In genomic region chr20:48864738-48865318, GRCh38 we compare ENCODE assay signal across 20 cellular contexts. TPM values are rescaled to one million over a fixed set of nuclear protein-coding genes. Genes with fewer than 3 reads are reported as not detected.
A peak's percentile ranks its signal among the peaks of the same experiment; 100 is the strongest.
DNase-seq lines count a peak whose midpoint lies in the region; ATAC-seq and TF ChIP-seq lines count a peak whose summit lies in the region.
"Had no signal": no experiment of that assay in that cellular context is flagged by ENCODE, and none has a peak within 500 bp of the region (broad histone marks: within the 10 kb centered on the region; RNA-seq: fewer than 3 reads in every experiment).

No MANE protein-coding gene starts in this region.

- TF ChIP-seq CTCF in GM23338 (conservative IDR thresholded peaks at IDR 0.05; ENCODE audit: low read depth in 2 of 2) (no peak), PC-3 (conservative IDR thresholded peaks at IDR 0.05; ENCODE audit: low read depth, low read length) (no peak)

- H3F3A ChIP-seq in GM23338 (replicated peaks; ENCODE audit: low read depth) (no peaks in the 10 kb centered on the region), PC-3 (ENCODE audit: low read length, unreplicated experiment) (no peaks in the 10 kb centered on the region)

- H3K27ac ChIP-seq in GM23338 (ENCODE audit: low read depth) (no peak overlapping the region), PC-3 (ENCODE audit: low read length) (no peak overlapping the region)
- H3K27ac ChIP-seq: KMS-11 had no signal

- no peaks in the 10 kb centered on the region; the same call in 2 of the 3 replicates for H3K9me3 Mint-ChIP-seq in GM23338
- H3K9me3 Mint-ChIP-seq: CD8-positive, alpha-beta memory T cell; HFFc6 had no signal

- no peaks in the 10 kb centered on the region for H3K36me3 ChIP-seq in GM23338 (ENCODE audit: insufficient read depth)
- no peaks in the 10 kb centered on the region for H3K36me3 ChIP-seq in PC-3 (ENCODE audit: low read depth, low read length)
- H3K36me3 ChIP-seq: BE2C had no signal

- H3K27me3 ChIP-seq in GM23338 (ENCODE audit: insufficient read depth) (no peaks in the 10 kb centered on the region), PC-3 (ENCODE audit: low read length) (no peaks in the 10 kb centered on the region)
- H3K27me3 ChIP-seq: BE2C had no signal

- no peaks in the 10 kb centered on the region for H3K9me3 ChIP-seq in PC-3 (ENCODE audit: low read length)
- no peaks in the 10 kb centered on the region for H3K9me3 ChIP-seq in T-helper 17 cell (ENCODE audit: control insufficient read depth, low read length, poor library complexity, severe bottlenecking)
- H3K9me3 ChIP-seq: BE2C had no signal

- DNase-seq in GM23338 (ENCODE audit: low spot score) (no peak), PC-3 (no peak), myocyte (ENCODE audit: low read depth) (peak; percentile 78), T-helper 17 cell (no peak), AML-193 (lab: John Stamatoyannopoulos, UW) (no peak), NCI-H1436 (lab: John Stamatoyannopoulos, UW) (no peak)
- DNase-seq in stimulated activated CD4-positive, alpha-beta T cell treated with anti-CD3 and anti-CD28 coated beads, Interleukin-4, amount 100 ng/mL, for 4 hours, result no peak
- DNase-seq: BE2C; CD8-positive, alpha-beta memory T cell; DMS79 treated with DMSO at 0.1 percent for 48 hours; HFFc6; NCI-H1092; NCI-H1694; NCI-H2107; NCI-H226; NCI-H524 treated with DMSO at 0.1 percent for 48 hours; NK-92 treated with Interleukin-12 subunit alpha and Interleukin-12 subunit beta, amount 100 ng/mL, for 24 hours had no signal

- H4K20me1 ChIP-seq in GM23338 (replicated peaks; ENCODE audit: insufficient read depth), result no peaks in the 10 kb centered on the region
- H4K20me1 ChIP-seq in PC-3 (ENCODE audit: low read length), result no peaks in the 10 kb centered on the region

- no peak overlapping the region for H3K4me3 ChIP-seq in GM23338
- H3K4me3 ChIP-seq in PC-3 (ENCODE audit: low read length), result no peak overlapping the region

- H3K9me2 ChIP-seq in GM23338 (ENCODE audit: insufficient read depth), result no peaks in the 10 kb centered on the region
- no peaks in the 10 kb centered on the region for H3K9me2 ChIP-seq in PC-3 (replicated peaks; ENCODE audit: low read length)

- H3K79me2 ChIP-seq in GM23338 (replicated peaks; ENCODE audit: insufficient read depth) (no peaks in the 10 kb centered on the region), PC-3 (ENCODE audit: low read length) (no peaks in the 10 kb centered on the region)

- ATAC-seq in GM23338, result no peak
- peak; percentile 50 for ATAC-seq in PC-3
- no peak for ATAC-seq in T-helper 17 cell
- ATAC-seq: HepG2 had no signal

- POLR2A ChIA-PET in PC-3 (lab: Charles Lee; ENCODE audit: unreplicated experiment), result no interaction called here

- H3K4me3 Mint-ChIP-seq in GM23338 (no peak overlapping the region), T-helper 17 cell (no peak overlapping the region)
- H3K4me3 Mint-ChIP-seq: CD8-positive, alpha-beta memory T cell; HFFc6 had no signal

- intact Hi-C loops in PC-3 (cut with micrococcal nuclease), result no loop called here

- H3K27me3 Mint-ChIP-seq in GM23338 (ENCODE audit: insufficient read depth, low read depth, poor library complexity) (no peaks in the 10 kb centered on the region), T-helper 17 cell (no peaks in the 10 kb centered on the region)
- H3K27me3 Mint-ChIP-seq: CD8-positive, alpha-beta memory T cell had no signal

- CTCF ChIA-PET in PC-3 (lab: Charles Lee), result no interaction called here

- H2AFZ ChIP-seq in GM23338, result peak overlapping the region; percentile 80; the same call in 1 of the 2 replicates
- no peak overlapping the region for H2AFZ ChIP-seq in PC-3 (ENCODE audit: low read length)

- BruUV-seq in PC-3 (replicated peaks; lab: Mats Ljungman, UMichigan), result no TSS peak

- H3K4me1 ChIP-seq in GM23338 (ENCODE audit: insufficient read depth) (no peaks in the 10 kb centered on the region), PC-3 (ENCODE audit: insufficient read depth, low read length) (peaks cover 15% of the 10 kb centered on the region)
- H3K4me1 ChIP-seq: BE2C had no signal

- H3K36me3 Mint-ChIP-seq in GM23338 (ENCODE audit: low read depth), result no peaks in the 10 kb centered on the region
- no peaks in the 10 kb centered on the region for H3K36me3 Mint-ChIP-seq in T-helper 17 cell (ENCODE audit: low read depth)
- H3K36me3 Mint-ChIP-seq: CD8-positive, alpha-beta memory T cell had no signal

- no peaks in the 10 kb centered on the region for H3K4me1 Mint-ChIP-seq in GM23338
- peaks cover 8% of the 10 kb centered on the region for H3K4me1 Mint-ChIP-seq in T-helper 17 cell

- no peak overlapping the region for H3K9ac ChIP-seq in PC-3 (ENCODE audit: low read length)
- H3K9ac ChIP-seq: KMS-11 had no signal

- H3K27ac Mint-ChIP-seq in GM23338, result no peak overlapping the region
- no peak overlapping the region for H3K27ac Mint-ChIP-seq in T-helper 17 cell
- H3K27ac Mint-ChIP-seq: HFFc6 had no signal

- H3K4me2 ChIP-seq in GM23338, result no peak overlapping the region
- peak overlapping the region; percentile 20 for H3K4me2 ChIP-seq in PC-3 (ENCODE audit: low read length)
- H3K4me2 ChIP-seq: KMS-11 had no signal

TF ChIP-seq in GM23338, 12 proteins besides CTCF, POLR2A, EP300 and RAD21:
- TF ChIP-seq, protein P1, sequence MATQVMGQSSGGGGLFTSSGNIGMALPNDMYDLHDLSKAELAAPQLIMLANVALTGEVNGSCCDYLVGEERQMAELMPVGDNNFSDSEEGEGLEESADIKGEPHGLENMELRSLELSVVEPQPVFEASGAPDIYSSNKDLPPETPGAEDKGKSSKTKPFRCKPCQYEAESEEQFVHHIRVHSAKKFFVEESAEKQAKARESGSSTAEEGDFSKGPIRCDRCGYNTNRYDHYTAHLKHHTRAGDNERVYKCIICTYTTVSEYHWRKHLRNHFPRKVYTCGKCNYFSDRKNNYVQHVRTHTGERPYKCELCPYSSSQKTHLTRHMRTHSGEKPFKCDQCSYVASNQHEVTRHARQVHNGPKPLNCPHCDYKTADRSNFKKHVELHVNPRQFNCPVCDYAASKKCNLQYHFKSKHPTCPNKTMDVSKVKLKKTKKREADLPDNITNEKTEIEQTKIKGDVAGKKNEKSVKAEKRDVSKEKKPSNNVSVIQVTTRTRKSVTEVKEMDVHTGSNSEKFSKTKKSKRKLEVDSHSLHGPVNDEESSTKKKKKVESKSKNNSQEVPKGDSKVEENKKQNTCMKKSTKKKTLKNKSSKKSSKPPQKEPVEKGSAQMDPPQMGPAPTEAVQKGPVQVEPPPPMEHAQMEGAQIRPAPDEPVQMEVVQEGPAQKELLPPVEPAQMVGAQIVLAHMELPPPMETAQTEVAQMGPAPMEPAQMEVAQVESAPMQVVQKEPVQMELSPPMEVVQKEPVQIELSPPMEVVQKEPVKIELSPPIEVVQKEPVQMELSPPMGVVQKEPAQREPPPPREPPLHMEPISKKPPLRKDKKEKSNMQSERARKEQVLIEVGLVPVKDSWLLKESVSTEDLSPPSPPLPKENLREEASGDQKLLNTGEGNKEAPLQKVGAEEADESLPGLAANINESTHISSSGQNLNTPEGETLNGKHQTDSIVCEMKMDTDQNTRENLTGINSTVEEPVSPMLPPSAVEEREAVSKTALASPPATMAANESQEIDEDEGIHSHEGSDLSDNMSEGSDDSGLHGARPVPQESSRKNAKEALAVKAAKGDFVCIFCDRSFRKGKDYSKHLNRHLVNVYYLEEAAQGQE (IDR thresholded peaks at IDR 0.05; ENCODE audit: unreplicated experiment), result no peak
- no peak for TF ChIP-seq ZNF331 (CRISPR knock-in tag; IDR thresholded peaks at IDR 0.05; ENCODE audit: low read depth)

RNA-seq across cellular contexts. Expression of gene PREX1, which starts 37.0 kb away (rescaled TPM):
- total RNA-seq in GM23338 (2014; rRNA removed; shearing (Covaris generic)), result 7.8 and 10.3 TPM in 2 replicates
- polyA plus RNA-seq in GM23338 (2016; fragmentation: Nextera tagmentation; extraction: Ambion mirVana), result 2.4 and 2.6 TPM in 2 replicates
- total RNA-seq in PC-3 (2014; rRNA removed) (18.9 and 22.1 TPM in 2 replicates), myocyte (5.5 and 11.7 TPM in 2 replicates), T-helper 17 cell (100 to 1,000 TPM; 188 to 200 TPM)
- polyA plus RNA-seq in myocyte (2012), result 0.95 TPM
- total RNA-seq: MCF 10A had no signal

RNA-seq across cellular contexts. Expression of gene ARFGEF2, which starts 56.7 kb away (rescaled TPM):
- 25.5 and 26.3 TPM in 2 replicates for total RNA-seq in GM23338 (2014; rRNA removed; shearing (Covaris generic))
- 7.2 and 7.5 TPM in 2 replicates for polyA plus RNA-seq in GM23338 (2016; fragmentation: Nextera tagmentation; extraction: Ambion mirVana)
- total RNA-seq in PC-3 (2014; rRNA removed), result 33.5 and 35.9 TPM in 2 replicates
- 27.6 and 36.3 TPM in 2 replicates for total RNA-seq in myocyte
- polyA plus RNA-seq in myocyte (2012), result 9.9 TPM
- 10 to 100 TPM; 24.1 to 24.7 TPM for total RNA-seq in T-helper 17 cell
